In genomic region chr13:26372747-26373146, GRCh38 we compare ENCODE assay signal across 18 cellular contexts.
DNase-seq lines count a peak whose midpoint lies in the region; ATAC-seq and TF ChIP-seq lines count a peak whose summit lies in the region.
"Had no signal": no experiment of that assay in that cellular context is flagged by ENCODE, and none has a peak within 500 bp of the region (broad histone marks: within the 10 kb centered on the region; RNA-seq: fewer than 3 reads in every experiment).

No MANE protein-coding gene starts in this region.

- H3K27ac Mint-ChIP-seq in activated CD8-positive, alpha-beta memory T cell treated with anti-CD3 and anti-CD28 coated beads, Interleukin-2, amount 10 ng/mL, durations not matched to agents 7 days and 5 days, result peak overlapping the region; percentile 4
- H3K27ac Mint-ChIP-seq in CD4-positive, CD25-positive, alpha-beta regulatory T cell, result peak overlapping the region in 1 of 3 donors; percentile 16
- H3K27ac Mint-ChIP-seq in endothelial cell (ENCODE audit: unreplicated experiment), result peak overlapping the region; percentile 2
- H3K27ac Mint-ChIP-seq: IgD-negative memory B cell had no signal

- H3K9me3 Mint-ChIP-seq in activated CD8-positive, alpha-beta memory T cell treated with anti-CD3 and anti-CD28 coated beads, Interleukin-2, amount 10 ng/mL, durations not matched to agents 7 days and 5 days (ENCODE audit: low read depth), result no peaks in the 10 kb centered on the region
- H3K9me3 Mint-ChIP-seq in CD4-positive, CD25-positive, alpha-beta regulatory T cell, result no peaks in the 10 kb centered on the region
- H3K9me3 Mint-ChIP-seq in endothelial cell (ENCODE audit: unreplicated experiment), result no peaks in the 10 kb centered on the region
- H3K9me3 Mint-ChIP-seq: IgD-negative memory B cell had no signal

- H3K36me3 ChIP-seq in CD4-positive, CD25-positive, alpha-beta regulatory T cell (ENCODE audit: control insufficient read depth, insufficient read depth, low read length), result no peaks in the 10 kb centered on the region
- no peaks in the 10 kb centered on the region for H3K36me3 ChIP-seq in left ventricle myocardium inferior
- H3K36me3 ChIP-seq: BE2C had no signal

- no peak overlapping the region for H3K27ac ChIP-seq in CD4-positive, CD25-positive, alpha-beta regulatory T cell (ENCODE audit: insufficient read depth, low read length, poor library complexity, severe bottlenecking)
- no peak overlapping the region for H3K27ac ChIP-seq in left ventricle myocardium inferior (replicated peaks)

- H3K4me1 ChIP-seq in CD4-positive, CD25-positive, alpha-beta regulatory T cell (ENCODE audit: control insufficient read depth, insufficient read depth, low read length, poor library complexity, severe bottlenecking), result no peaks in the 10 kb centered on the region
- peaks cover 5% of the 10 kb centered on the region for H3K4me1 ChIP-seq in left ventricle myocardium inferior
- H3K4me1 ChIP-seq: BE2C had no signal

- peaks cover 8% of the 10 kb centered on the region for H3K4me1 Mint-ChIP-seq in activated CD8-positive, alpha-beta memory T cell treated with anti-CD3 and anti-CD28 coated beads, Interleukin-2, amount 10 ng/mL, durations not matched to agents 7 days and 5 days
- peaks cover 0 to 13% (median 8%) of the 10 kb centered on the region in 4 donors for H3K4me1 Mint-ChIP-seq in CD4-positive, CD25-positive, alpha-beta regulatory T cell
- H3K4me1 Mint-ChIP-seq in endothelial cell (ENCODE audit: unreplicated experiment), result peaks cover 3% of the 10 kb centered on the region

- no peak overlapping the region for H3K4me3 Mint-ChIP-seq in activated CD8-positive, alpha-beta memory T cell treated with anti-CD3 and anti-CD28 coated beads, Interleukin-2, amount 10 ng/mL, durations not matched to agents 7 days and 5 days
- no peak overlapping the region for H3K4me3 Mint-ChIP-seq in CD4-positive, CD25-positive, alpha-beta regulatory T cell
- H3K4me3 Mint-ChIP-seq in endothelial cell (ENCODE audit: unreplicated experiment), result no peak overlapping the region
- H3K4me3 Mint-ChIP-seq: IgD-negative memory B cell had no signal

- peaks cover 3% of the 10 kb centered on the region for H3K36me3 Mint-ChIP-seq in activated CD8-positive, alpha-beta memory T cell treated with anti-CD3 and anti-CD28 coated beads, Interleukin-2, amount 10 ng/mL, durations not matched to agents 7 days and 5 days
- peaks cover 15% of the 10 kb centered on the region for H3K36me3 Mint-ChIP-seq in CD4-positive, CD25-positive, alpha-beta regulatory T cell
- no peaks in the 10 kb centered on the region for H3K36me3 Mint-ChIP-seq in endothelial cell (ENCODE audit: low read depth, unreplicated experiment)

- TF ChIP-seq CTCF in endothelial cell (IDR thresholded peaks at IDR 0.05; ENCODE audit: unreplicated experiment) (no peak), left ventricle myocardium inferior (IDR thresholded peaks at IDR 0.05; ENCODE audit: borderline replicate concordance) (no peak)

- H3K27me3 ChIP-seq in CD4-positive, CD25-positive, alpha-beta regulatory T cell (ENCODE audit: control insufficient read depth, insufficient read depth, low read length), result no peaks in the 10 kb centered on the region
- H3K27me3 ChIP-seq in left ventricle myocardium inferior (ENCODE audit: low read depth), result no peaks in the 10 kb centered on the region
- H3K27me3 ChIP-seq: BE2C had no signal

- DNase-seq in activated CD8-positive, alpha-beta memory T cell treated with anti-CD3 and anti-CD28 coated beads, Interleukin-2, amount 10 ng/mL, durations not matched to agents 7 days and 5 days, result no peak
- no peak for DNase-seq in activated CD8-positive, alpha-beta memory T cell treated with anti-CD3 and anti-CD28 coated beads, Interleukin-2, amount 50 U/mL, for 48 hours
- DNase-seq in CD4-positive, CD25-positive, alpha-beta regulatory T cell, result peak in 2 of 3 donors; percentile 5 to 13
- peak; percentile 82 for DNase-seq in Jurkat, Clone E6-1 (ENCODE audit: low read depth, low spot score)
- DNase-seq in endothelial cell (ENCODE audit: low spot score) (no peak), dermis blood vessel endothelial cell (no peak), NCI-H1436 treated with DMSO at 0.1 percent for 48 hours (lab: John Stamatoyannopoulos, UW) (no peak), left ventricle myocardium inferior (no peak)
- DNase-seq: 8988T, BE2C, DMS79 treated with DMSO at 0.1 percent for 48 hours, Kasumi-1, MM.1S, NCI-H1092, NCI-H2081 treated with DMSO at 0.1 percent for 48 hours, NCI-H748 treated with DMSO at 0.1 percent for 48 hours had no signal

- no peaks in the 10 kb centered on the region for H3K9me3 ChIP-seq in CD4-positive, CD25-positive, alpha-beta regulatory T cell (ENCODE audit: control insufficient read depth in 2 of 2, low read length in 2 of 2)
- no peaks in the 10 kb centered on the region for H3K9me3 ChIP-seq in left ventricle myocardium inferior (replicated peaks)
- H3K9me3 ChIP-seq: BE2C had no signal

- ATAC-seq in activated CD8-positive, alpha-beta memory T cell treated with anti-CD3 and anti-CD28 coated beads, Interleukin-2, amount 10 ng/mL, durations not matched to agents 7 days and 5 days, result no peak
- ATAC-seq in CD4-positive, CD25-positive, alpha-beta regulatory T cell (ENCODE audit: low read depth in 2 of 2), result peak in 1 of 2 donors; percentile 31
- ATAC-seq: Right ventricle myocardium inferior had no signal

- intact Hi-C loops in left ventricle myocardium inferior (cut with micrococcal nuclease), result no loop called here

- no peak overlapping the region for H3K4me3 ChIP-seq in CD4-positive, CD25-positive, alpha-beta regulatory T cell (ENCODE audit: low read depth, low read length)
- H3K4me3 ChIP-seq in Jurkat, Clone E6-1 (ENCODE audit: low read length), result no peak overlapping the region
- no peak overlapping the region for H3K4me3 ChIP-seq in left ventricle myocardium inferior

- H3K27me3 Mint-ChIP-seq in activated CD8-positive, alpha-beta memory T cell treated with anti-CD3 and anti-CD28 coated beads, Interleukin-2, amount 10 ng/mL, durations not matched to agents 7 days and 5 days, result no peaks in the 10 kb centered on the region
- H3K27me3 Mint-ChIP-seq in CD4-positive, CD25-positive, alpha-beta regulatory T cell, result no peaks in the 10 kb centered on the region
- no peaks in the 10 kb centered on the region for H3K27me3 Mint-ChIP-seq in endothelial cell (ENCODE audit: unreplicated experiment)
- H3K27me3 Mint-ChIP-seq: IgD-negative memory B cell had no signal

- CTCF ChIA-PET in activated CD8-positive, alpha-beta memory T cell treated with anti-CD3 and anti-CD28 coated beads, Interleukin-2, amount 10 ng/mL, durations not matched to agents 7 days and 5 days (lab: Charles Lee), result no interaction called here

Comparison
In these comparisons a context has a peak if more than half of its experiments do, and no peak if none do; other contexts are left out.
1. DNase-seq: peak in CD4-positive, CD25-positive, alpha-beta regulatory T cell (2 of 3) and Jurkat, Clone E6-1 (single experiment); none in activated CD8-positive, alpha-beta memory T cell treated with anti-CD3 and anti-CD28 coated beads, Interleukin-2, amount 10 ng/mL, durations not matched to agents 7 days and 5 days (single experiment), activated CD8-positive, alpha-beta memory T cell treated with anti-CD3 and anti-CD28 coated beads, Interleukin-2, amount 50 U/mL, for 48 hours (single experiment), endothelial cell (single experiment), dermis blood vessel endothelial cell (single experiment), NCI-H1436 treated with DMSO at 0.1 percent for 48 hours (single experiment) and left ventricle myocardium inferior (single experiment).